ENCODE assay signal across 1 cellular context in genomic region chr7:50308301-50309129, GRCh38.
TF ChIP-seq lines count a peak whose summit lies in the region.

No MANE protein-coding gene starts in this region.

TF ChIP-seq in GM12878, 131 proteins besides CTCF, POLR2A, EP300 and RAD21 (continued from another document):
- TF ChIP-seq IRF4 (IDR thresholded peaks at IDR 0.05; ENCODE audit: low read depth, low read length) (0 out of 2 replicates have a peak, but pooled peaks have one; percentile 19), NBN (IDR thresholded peaks at IDR 0.05) (0 out of 2 replicates have a peak, but pooled peaks have one; percentile 12), BACH1 (IDR thresholded peaks at IDR 0.05; ENCODE audit: borderline replicate concordance) (no peak), ZBTB40 (IDR thresholded peaks at IDR 0.05; ENCODE audit: borderline replicate concordance) (no peak), CBFB (IDR thresholded peaks at IDR 0.05; ENCODE audit: low read depth) (peak; percentile 19; the same call in 1 of the 2 replicates), IKZF2 (IDR thresholded peaks at IDR 0.05) (peak; percentile 74 to 78), SRF (IDR thresholded peaks at IDR 0.05; ENCODE audit: low read depth in 2 of 2, low read length in 2 of 2) (0 out of 4 replicates have a peak, but pooled peaks of 1 of the 2 experiments have one; percentile 28), MTA3 (IDR thresholded peaks at IDR 0.05; ENCODE audit: borderline replicate concordance, low read length) (peak; percentile 33; the same call in 1 of the 2 replicates), NFIC (IDR thresholded peaks at IDR 0.05; ENCODE audit: low read depth, low read length) (peak; percentile 75; the same call in 1 of the 2 replicates), ZNF687 (IDR thresholded peaks at IDR 0.05) (0 out of 2 replicates have a peak, but pooled peaks have one; percentile 18), PRDM15 (CRISPR knock-in tag; IDR thresholded peaks at IDR 0.05) (no peak)
TF ChIP-seq in GM12878: peak in this region for 17.
